ENCODE assay signal across 27 cellular contexts in the genomic region with DNA sequence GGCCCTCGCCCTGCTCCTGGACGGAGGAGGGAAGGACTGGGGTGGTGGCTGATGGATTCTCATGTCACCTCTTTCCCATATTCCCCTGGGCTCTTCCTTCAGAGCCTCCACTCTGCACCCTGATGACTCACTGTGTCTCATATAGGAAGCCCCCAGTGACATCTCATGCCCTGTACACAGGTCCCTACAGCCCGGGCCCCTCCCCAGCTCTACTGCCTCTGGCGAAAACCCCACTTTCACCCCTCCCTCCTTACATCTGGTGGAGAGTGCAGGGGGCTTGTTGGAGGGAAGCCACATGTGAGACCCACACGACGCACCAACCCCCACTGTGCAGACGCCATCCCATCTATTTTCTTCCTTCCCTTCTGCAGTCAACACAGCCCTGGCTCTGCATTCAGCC.
"Had no signal": no experiment of that assay in that cellular context is flagged by ENCODE, and none has a peak within 500 bp of the region (broad histone marks: within the 10 kb centered on the region; RNA-seq: fewer than 3 reads in every experiment).

No MANE protein-coding gene starts in this region.

- ATAC-seq: foreskin keratinocyte; gastroesophageal sphincter; heart right ventricle; left ventricle myocardium superior; naive thymus-derived CD4-positive, alpha-beta T cell; psoas muscle; right cardiac atrium; stimulated activated naive B cell treated with anti-CD40 and anti-IgM and Interleukin-4, amounts not matched to agents 10 μg/mL and 1 μg/mL and 100 μg/mL, for 72 hours had no signal

- H3K27me3 Mint-ChIP-seq: dendritic cell treated with granulocyte-macrophage colony-stimulating factor and Interleukin-4, amounts not matched to agents 40 ng/mL and 50 ng/mL, for 4 days; memory B cell; naive thymus-derived CD4-positive, alpha-beta T cell; stimulated activated naive B cell treated with anti-CD40 and anti-IgM and Interleukin-4, amounts not matched to agents 10 μg/mL and 1 μg/mL and 100 μg/mL, for 72 hours; stimulated activated naive CD8-positive, alpha-beta T cell treated with anti-CD3 and anti-CD28 coated beads, Interleukin-15, Interleukin-2, amounts not matched to agents 100 ng/mL and 50 ng/mL, for 24 hours had no signal

- H3K27ac Mint-ChIP-seq: dendritic cell treated with granulocyte-macrophage colony-stimulating factor and Interleukin-4, amounts not matched to agents 40 ng/mL and 50 ng/mL, for 4 days; memory B cell; mesothelial cell of epicardium; naive thymus-derived CD4-positive, alpha-beta T cell; nephron; neural progenitor cell; stimulated activated naive B cell treated with anti-CD40 and anti-IgM and Interleukin-4, amounts not matched to agents 10 μg/mL and 1 μg/mL and 100 μg/mL, for 72 hours; stimulated activated naive CD8-positive, alpha-beta T cell treated with anti-CD3 and anti-CD28 coated beads, Interleukin-15, Interleukin-2, amounts not matched to agents 100 ng/mL and 50 ng/mL, for 24 hours had no signal

- H3K4me3 ChIP-seq: colonic mucosa, esophagus muscularis mucosa, gastroesophageal sphincter, heart right ventricle, lung, neural progenitor cell, psoas muscle, skin epidermis, suprapubic skin, transverse colon had no signal

- H3K36me3 ChIP-seq: colonic mucosa, esophagus muscularis mucosa, gastroesophageal sphincter, heart right ventricle, neural progenitor cell, suprapubic skin, transverse colon had no signal

- H3K27ac ChIP-seq: colonic mucosa, esophagus muscularis mucosa, foreskin keratinocyte, gastroesophageal sphincter, heart right ventricle, neural progenitor cell, psoas muscle, skin epidermis, suprapubic skin, transverse colon had no signal

- H3K4me3 Mint-ChIP-seq: dendritic cell treated with granulocyte-macrophage colony-stimulating factor and Interleukin-4, amounts not matched to agents 40 ng/mL and 50 ng/mL, for 4 days; memory B cell; mesothelial cell of epicardium; naive thymus-derived CD4-positive, alpha-beta T cell; nephron; neural progenitor cell; stimulated activated naive B cell treated with anti-CD40 and anti-IgM and Interleukin-4, amounts not matched to agents 10 μg/mL and 1 μg/mL and 100 μg/mL, for 72 hours; stimulated activated naive CD8-positive, alpha-beta T cell treated with anti-CD3 and anti-CD28 coated beads, Interleukin-15, Interleukin-2, amounts not matched to agents 100 ng/mL and 50 ng/mL, for 24 hours had no signal

- DNase-seq: central memory CD4-positive, alpha-beta T cell; colonic mucosa; effector memory CD4-positive, alpha-beta T cell; foreskin keratinocyte; glutamatergic neuron; heart right ventricle; hippocampal formation; kidney glomerular epithelial cell; left ventricle myocardium superior; naive thymus-derived CD4-positive, alpha-beta T cell; psoas muscle; stimulated activated CD4-positive, alpha-beta T cell treated with anti-CD3 and anti-CD28 coated beads, Interleukin-15, amount 100 ng/mL, for 24 hours; stimulated activated CD4-positive, alpha-beta T cell treated with anti-CD3 and anti-CD28 coated beads, Interleukin-2, amount 100 ng/mL, for 48 hours; stimulated activated naive B cell treated with anti-CD40 and anti-IgM and Interleukin-4, amounts not matched to agents 10 μg/mL and 1 μg/mL and 100 μg/mL, for 72 hours; transverse colon had no signal

- H3K4me1 Mint-ChIP-seq: memory B cell; mesothelial cell of epicardium; naive thymus-derived CD4-positive, alpha-beta T cell; nephron; neural progenitor cell; stimulated activated naive B cell treated with anti-CD40 and anti-IgM and Interleukin-4, amounts not matched to agents 10 μg/mL and 1 μg/mL and 100 μg/mL, for 72 hours had no signal

- H3K27me3 ChIP-seq: colonic mucosa, foreskin keratinocyte, gastroesophageal sphincter, neural progenitor cell, suprapubic skin, transverse colon had no signal

- H3K9me3 ChIP-seq: colonic mucosa had no signal

- H3K36me3 Mint-ChIP-seq: memory B cell, neural progenitor cell had no signal

- H3K4me1 ChIP-seq: colonic mucosa, esophagus muscularis mucosa, foreskin keratinocyte, gastroesophageal sphincter, heart right ventricle, neural progenitor cell, psoas muscle, suprapubic skin, transverse colon had no signal
